ENCODE assay signal across 26 cellular contexts in genomic region chr6:7809346-7809745, GRCh38.
"Had no signal": no experiment of that assay in that cellular context is flagged by ENCODE, and none has a peak within 500 bp of the region (broad histone marks: within the 10 kb centered on the region; RNA-seq: fewer than 3 reads in every experiment).

No MANE protein-coding gene starts in this region.

- DNase-seq: activated B cell treated with CpG ODN at 0.5 μM for 24 hours; activated CD4-positive, alpha-beta memory T cell treated with anti-CD3 and anti-CD28 coated beads for 36 hours; activated CD4-positive, alpha-beta T cell treated with anti-CD3 and anti-CD28 coated beads for 1 hour; activated CD4-positive, alpha-beta T cell treated with anti-CD3 and anti-CD28 coated beads, Interleukin-2, amount 10 ng/mL, durations not matched to agents 24 days and 14 days; activated CD8-positive, alpha-beta memory T cell treated with anti-CD3 and anti-CD28 coated beads for 24 hours; activated effector memory CD4-positive, alpha-beta T cell treated with anti-CD3 and anti-CD28 coated beads, Interleukin-2, amount 50 U/mL, for 16 hours; activated naive CD4-positive, alpha-beta T cell treated with Interleukin-2 at 50 U/mL for 16 hours; activated naive CD8-positive, alpha-beta T cell treated with anti-CD3 and anti-CD28 coated beads, Interleukin-2, amount 50 U/mL, for 24 hours; activated T-cell treated with anti-CD3 and anti-CD28 coated beads, Interleukin-2, amount 50 U/mL, for 4 hours; anterior cingulate cortex; Kasumi-1; NCI-H1048; NCI-H146; NCI-H187 treated with DMSO at 0.1 percent for 48 hours; NCI-H2081 treated with DMSO at 0.1 percent for 48 hours; NCI-H2171; NCI-H2227 treated with DMSO at 0.1 percent for 48 hours; NCI-H446 treated with DMSO at 0.1 percent for 48 hours; NCI-H524 treated with DMSO at 0.1 percent for 48 hours; NCI-H774; T-cell; T-helper 2 cell; T1000 had no signal

- ATAC-seq: activated naive CD4-positive, alpha-beta T cell treated with anti-CD3 and anti-CD28 coated beads, Interleukin-2, amount 50 U/mL, for 72 hours; activated naive CD8-positive, alpha-beta T cell treated with anti-CD3 and anti-CD28 coated beads, Interleukin-2, amount 50 U/mL, for 24 hours; activated T-cell treated with anti-CD3 and anti-CD28 coated beads, Interleukin-2, amount 50 U/mL, for 4 hours; Right ventricle myocardium inferior; T-cell had no signal

- H3K4me3 ChIP-seq: SK-N-MC had no signal
